1 cellular context compared by ENCODE assay signal in genomic region chr18:40738321-40738880, GRCh38.
TF ChIP-seq lines count a peak whose summit lies in the region.

No MANE protein-coding gene starts in this region.

TF ChIP-seq in HepG2, 621 proteins besides CTCF, POLR2A, EP300 and RAD21 (continued from another document):
- TF ChIP-seq AFF4 (CRISPR knock-in tag; IDR thresholded peaks at IDR 0.05) (no peak), ZNF770 (CRISPR knock-in tag; IDR thresholded peaks at IDR 0.05) (no peak), ZNF792 (CRISPR knock-in tag; IDR thresholded peaks at IDR 0.05) (no peak), MXI1 (IDR thresholded peaks at IDR 0.05; ENCODE audit: borderline replicate concordance, low read depth, low read length) (no peak), HNF1A (IDR thresholded peaks at IDR 0.05; ENCODE audit: low read depth) (no peak), HNF1A (CRISPR knock-in tag; IDR thresholded peaks at IDR 0.05; ENCODE audit: borderline replicate concordance) (no peak)
